13 cellular contexts compared by ENCODE assay signal in the genomic region with DNA sequence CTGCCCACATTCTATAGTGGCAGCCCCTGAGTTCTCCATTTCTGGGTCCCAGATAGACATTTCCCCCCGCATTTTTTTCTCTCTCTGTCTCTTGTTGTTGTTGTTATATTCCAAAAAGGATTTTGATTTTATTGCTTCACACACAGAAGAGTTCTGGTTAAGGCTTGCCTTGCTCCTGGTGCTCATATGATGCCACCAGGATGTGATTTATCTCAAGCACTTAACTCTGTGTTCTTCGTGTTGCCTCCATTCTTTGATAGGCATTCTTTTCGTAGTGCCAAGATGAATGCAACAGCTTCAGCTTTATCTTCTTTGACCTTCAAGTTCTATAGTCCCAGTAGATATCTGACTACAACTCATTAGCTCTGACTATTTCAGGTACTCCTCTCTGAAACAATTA. TPM values are rescaled to one million over a fixed set of nuclear protein-coding genes. Genes with fewer than 3 reads are reported as not detected.
DNase-seq lines count a peak whose midpoint lies in the region; ATAC-seq and TF ChIP-seq lines count a peak whose summit lies in the region.
"Had no signal": no experiment of that assay in that cellular context is flagged by ENCODE, and none has a peak within 500 bp of the region (broad histone marks: within the 10 kb centered on the region; RNA-seq: fewer than 3 reads in every experiment).

No MANE protein-coding gene starts in this region.

- H3K23ac ChIP-seq in mesenchymal stem cell (ENCODE audit: low read length in 2 of 2), result no peak overlapping the region

- 13% methylated on average over 2 of the region's 3 CpGs for WGBS in mesenchymal stem cell
- 52 to 71% (median 57%) methylated on average over 3 of the region's 3 CpGs for WGBS in spleen, 5 donors

- intact Hi-C loops in PC-3 (cut with micrococcal nuclease) (loop anchor here (2.0 kb wide), 1 partner anchor 22 kb away; no protein-coding TSS in a partner anchor), spleen (cut with DNase I; ENCODE audit: low total_unique reads) (no loop called here)

- H3K4me1 ChIP-seq in PC-3 (ENCODE audit: insufficient read depth, low read length) (peaks cover 70% of the 10 kb centered on the region), mesenchymal stem cell (ENCODE audit: control insufficient read depth, insufficient read depth, low read depth, low read length) (peaks cover 61% of the 10 kb centered on the region), spleen (peaks cover 2 to 53% (median 18%) of the 10 kb centered on the region in 6 donors)

- no peak for ATAC-seq in PC-3
- ATAC-seq in central memory CD8-positive, alpha-beta T cell (replicated peaks; ENCODE audit: extremely low read depth, poor library complexity, severe bottlenecking), result no peak

- CTCF ChIA-PET in PC-3 (lab: Charles Lee), result interaction anchor here (1.0 to 1.5 kb wide), 3 partner anchors 9 to 38 kb away, joined by 3 to 14 read pairs (median 6); a partner anchor contains a TSS

- no peak for DNase-seq in PC-3
- no peak for DNase-seq in central memory CD8-positive, alpha-beta T cell (ENCODE audit: low spot score in 2 of 2)
- DNase-seq in mesenchymal stem cell, result no peak
- DNase-seq in spleen, result no peak
- DNase-seq in AML-193 (lab: John Stamatoyannopoulos, UW), result no peak
- DNase-seq in activated T-cell treated with anti-CD3 and anti-CD28 coated beads, Interleukin-2, amount 50 U/mL, for 48 hours, result no peak
- DNase-seq in SW480 (ENCODE audit: low spot score), result no peak
- no peak for DNase-seq in SHP77 (lab: John Stamatoyannopoulos, UW)
- DNase-seq: activated CD8-positive, alpha-beta memory T cell treated with anti-CD3 and anti-CD28 coated beads, Interleukin-2, amount 50 U/mL, for 48 hours; NCI-H1436 treated with DMSO at 0.1 percent for 48 hours; NCI-H526 treated with DMSO at 0.1 percent for 48 hours; stimulated activated CD4-positive, alpha-beta T cell treated with anti-CD3 and anti-CD28 coated beads, Interleukin-15, amount 100 ng/mL, for 24 hours had no signal

- peak overlapping the region; percentile 47 for H2AK5ac ChIP-seq in mesenchymal stem cell (ENCODE audit: low read length, severe bottlenecking)

- peak overlapping the region; percentile 23 for H3K27ac Mint-ChIP-seq in central memory CD8-positive, alpha-beta T cell (ENCODE audit: low read depth)

- peak overlapping the region in 1 of 2 experiments; percentile 32 for H3K4ac ChIP-seq in mesenchymal stem cell (ENCODE audit: low read depth in 1 of 2, low read length in 2 of 2)

- H3K4me2 ChIP-seq in PC-3 (ENCODE audit: low read length) (peak overlapping the region; percentile 80), mesenchymal stem cell (ENCODE audit: low read length, poor library complexity, severe bottlenecking) (no peak overlapping the region)

- POLR2A ChIA-PET in PC-3 (lab: Charles Lee; ENCODE audit: unreplicated experiment), result interaction anchor here (0.7 to 1.5 kb wide), 5 partner anchors 9 to 38 kb away, joined by 3 to 27 read pairs (median 8); a partner anchor contains a TSS

- BruUV-seq in PC-3 (replicated peaks; lab: Mats Ljungman, UMichigan), result no TSS peak

- H3F3A ChIP-seq in PC-3 (ENCODE audit: low read length, unreplicated experiment), result peaks cover 32% of the 10 kb centered on the region

- peaks cover 89% of the 10 kb centered on the region for H3K79me2 ChIP-seq in PC-3 (ENCODE audit: low read length)

- H2AFZ ChIP-seq in PC-3 (ENCODE audit: low read length) (no peak overlapping the region), mesenchymal stem cell (ENCODE audit: low read depth, low read length) (no peak overlapping the region)

- H3K4me1 Mint-ChIP-seq in central memory CD8-positive, alpha-beta T cell, result peaks cover 5% of the 10 kb centered on the region

- H3K27ac ChIP-seq in PC-3 (ENCODE audit: low read length), result peak overlapping the region; percentile 96
- peak overlapping the region; percentile 90 for H3K27ac ChIP-seq in mesenchymal stem cell (ENCODE audit: low read length, poor library complexity, severe bottlenecking)
- peak overlapping the region in 6 of 8 donors; percentile 46 to 88 (median 74) for H3K27ac ChIP-seq in spleen
- H3K27ac ChIP-seq: BLaER1 treated with 17β-estradiol and CSF1 and Interleukin-3, amounts not matched to agents 10 nM and 100 nM had no signal

- TF ChIP-seq POLR2A in spleen (IDR thresholded peaks at IDR 0.05), result no peak

- peak overlapping the region; percentile 100 for H4K91ac ChIP-seq in mesenchymal stem cell (ENCODE audit: low read length)

- peak overlapping the region; percentile 99 for H2BK120ac ChIP-seq in mesenchymal stem cell (ENCODE audit: low read depth, low read length)

- peak overlapping the region; percentile 98 to 99 for H3K18ac ChIP-seq in mesenchymal stem cell (ENCODE audit: low read depth in 1 of 2, low read length in 2 of 2)

- H3K27me3 ChIP-seq in PC-3 (ENCODE audit: low read length) (no peaks in the 10 kb centered on the region), mesenchymal stem cell (ENCODE audit: control insufficient read depth in 1 of 2, insufficient read depth in 1 of 2, low read length in 2 of 2) (no peaks in the 10 kb centered on the region), spleen (replicated peaks in 1 of 7) (no peaks in the 10 kb centered on the region)
- H3K27me3 ChIP-seq: BLaER1 treated with 17β-estradiol and CSF1 and Interleukin-3, amounts not matched to agents 10 nM and 100 nM had no signal

- peak overlapping the region; percentile 88 for H2BK5ac ChIP-seq in mesenchymal stem cell (ENCODE audit: low read depth, low read length, poor library complexity, severe bottlenecking)

- H3K4me3 ChIP-seq in PC-3 (ENCODE audit: low read length) (peak overlapping the region; percentile 35), mesenchymal stem cell (ENCODE audit: insufficient read depth in 1 of 2, low read depth in 1 of 2, low read length in 2 of 2) (peak overlapping the region in 1 of 2 experiments; percentile 17), spleen (no peak overlapping the region)
- H3K4me3 ChIP-seq: BLaER1 treated with 17β-estradiol and CSF1 and Interleukin-3, amounts not matched to agents 10 nM and 100 nM had no signal

- peak overlapping the region in 1 of 2 experiments; percentile 87 for H2BK12ac ChIP-seq in mesenchymal stem cell (ENCODE audit: low read length in 2 of 2)

- TF ChIP-seq CTCF in PC-3 (conservative IDR thresholded peaks at IDR 0.05; ENCODE audit: low read depth, low read length) (no peak), spleen (IDR thresholded peaks at IDR 0.05 in 8 of 11, conservative IDR thresholded peaks at IDR 0.05 in 3 of 11) (no peak)

- H3K36me3 Mint-ChIP-seq in central memory CD8-positive, alpha-beta T cell (ENCODE audit: insufficient read depth), result peaks cover 3% of the 10 kb centered on the region

- H3K14ac ChIP-seq in mesenchymal stem cell (ENCODE audit: low read length in 2 of 2), result no peak overlapping the region

- H3K9me2 ChIP-seq in PC-3 (replicated peaks; ENCODE audit: low read length), result no peaks in the 10 kb centered on the region

- H3K9ac ChIP-seq in PC-3 (ENCODE audit: low read length) (peak overlapping the region; percentile 76), mesenchymal stem cell (ENCODE audit: low read length) (peak overlapping the region; percentile 64)

- no peaks in the 10 kb centered on the region for H3K9me3 Mint-ChIP-seq in central memory CD8-positive, alpha-beta T cell

- no peak overlapping the region for H3K4me3 Mint-ChIP-seq in central memory CD8-positive, alpha-beta T cell

- H3K27me3 Mint-ChIP-seq in central memory CD8-positive, alpha-beta T cell, result no peaks in the 10 kb centered on the region

- no peaks in the 10 kb centered on the region for H4K20me1 ChIP-seq in PC-3 (ENCODE audit: low read length)

- H2BK15ac ChIP-seq in mesenchymal stem cell (ENCODE audit: low read depth, poor library complexity, severe bottlenecking), result no peak overlapping the region

- no peaks in the 10 kb centered on the region for H3K9me3 ChIP-seq in PC-3 (ENCODE audit: low read length)
- H3K9me3 ChIP-seq in mesenchymal stem cell (ENCODE audit: control insufficient read depth, low read length), result no peaks in the 10 kb centered on the region
- no peaks in the 10 kb centered on the region for H3K9me3 ChIP-seq in spleen
- H3K9me3 ChIP-seq: BLaER1 treated with 17β-estradiol and CSF1 and Interleukin-3, amounts not matched to agents 10 nM and 100 nM had no signal

- peaks cover 1% of the 10 kb centered on the region for H3K79me1 ChIP-seq in mesenchymal stem cell (replicated peaks; ENCODE audit: low read length, poor library complexity, severe bottlenecking)

- H3K36me3 ChIP-seq in PC-3 (ENCODE audit: low read depth, low read length) (peaks cover 50% of the 10 kb centered on the region), mesenchymal stem cell (ENCODE audit: control insufficient read depth in 1 of 2, insufficient read depth in 2 of 2, low read depth in 1 of 2, low read length in 2 of 2) (peaks cover 21 to 45% of the 10 kb centered on the region in 2 experiments), spleen (peaks cover 0 to 30% (median 2%) of the 10 kb centered on the region in 6 donors)
- H3K36me3 ChIP-seq: BLaER1 treated with 17β-estradiol and CSF1 and Interleukin-3, amounts not matched to agents 10 nM and 100 nM had no signal

- peak overlapping the region; percentile 95 for H4K8ac ChIP-seq in mesenchymal stem cell (ENCODE audit: low read length)

RNA-seq across cellular contexts. Expression of a gene that starts 9.1 kb away (rescaled TPM):
- 598 and 763 TPM in 2 replicates for total RNA-seq in PC-3 (2014; rRNA removed)
- 136 TPM for polyA plus RNA-seq in mesenchymal stem cell (2013, experiment 1 of 2)
- 138 TPM for polyA plus RNA-seq in mesenchymal stem cell (2013, experiment 2 of 2)
- 10 to 100 TPM; 22.7 to 52.3 (median 41.1) TPM for total RNA-seq in spleen
- 10 to 100 TPM in 1 of 3 donors, 1 to 10 TPM in 2; 5.5 to 16.6 (median 8.1) TPM for polyA plus RNA-seq in spleen

RNA-seq across cellular contexts. Expression of a gene that starts 30.1 kb away (rescaled TPM):
- total RNA-seq in PC-3 (2014; rRNA removed) (31.9 and 37.6 TPM in 2 replicates), spleen (10 to 100 TPM; 22.9 to 41.5 (median 26.1) TPM)
- polyA plus RNA-seq in mesenchymal stem cell (2013, experiment 1 of 2), result 43.1 TPM
- 39.6 TPM for polyA plus RNA-seq in mesenchymal stem cell (2013, experiment 2 of 2)
- polyA plus RNA-seq in spleen, result 10 to 100 TPM in 1 of 3 donors, 1 to 10 TPM in 2; 8.7 to 16.9 (median 9.5) TPM

Comparison
In these comparisons a context has a peak if more than half of its experiments do, and no peak if none do; other contexts are left out.
1. RNA of a gene that starts 9.1 kb away (total RNA-seq): 598 to 763 TPM in PC-3; 22.7 to 52.3 TPM in spleen; every median in the first group is over 10 times any median in the second.
2. Peak in every context shown above with its lines, with median percentiles within 50 percentile points of each other: H3K27ac ChIP-seq.